Comparison of ENCODE assay signal across 17 cellular contexts in the genomic region with DNA sequence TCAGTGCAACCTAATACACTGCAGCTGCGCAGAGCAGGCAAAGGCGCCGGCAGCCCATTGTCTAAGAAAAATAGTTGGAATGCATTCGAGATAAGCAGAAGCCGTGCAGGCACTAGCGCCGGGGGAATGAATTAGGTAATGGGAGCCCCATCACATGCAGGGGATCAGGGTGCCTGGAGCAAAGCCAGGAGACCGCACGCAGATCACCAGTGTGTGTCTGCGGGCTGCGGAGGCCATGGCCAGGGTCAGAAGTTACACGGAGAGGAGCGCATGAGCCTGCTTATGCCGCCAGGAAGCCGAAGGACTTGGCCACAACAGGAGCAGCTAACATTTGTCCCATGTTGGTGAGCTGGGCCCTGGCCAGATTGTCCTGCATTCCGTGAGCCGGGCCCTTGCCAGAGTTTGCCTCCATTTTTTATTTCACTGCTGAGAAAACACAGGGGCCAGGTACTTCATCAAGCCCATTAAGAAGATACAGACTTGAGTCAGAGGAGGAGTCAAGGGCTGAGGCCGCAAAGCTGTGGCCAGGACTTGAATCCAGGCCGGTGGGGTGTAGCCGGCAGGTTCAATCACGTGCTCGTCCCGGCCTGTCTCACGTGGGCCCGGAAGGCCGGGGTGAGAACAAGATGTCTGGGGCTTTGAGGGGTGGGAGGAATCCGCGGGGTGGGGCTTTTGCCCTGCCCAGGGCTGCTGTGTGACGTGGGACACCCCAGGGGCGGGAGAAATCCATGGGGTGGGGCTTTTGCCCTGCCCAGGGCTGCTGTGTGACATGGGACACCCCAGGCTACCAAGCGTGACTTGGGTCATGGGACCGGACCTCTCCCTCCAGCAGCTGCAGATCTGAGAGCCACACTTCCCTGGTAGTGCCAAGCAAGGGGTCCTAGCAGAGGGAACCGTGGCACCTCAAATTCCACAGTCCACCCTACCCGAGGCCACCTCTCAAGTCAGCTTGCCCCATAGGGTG.
DNase-seq lines count a peak whose midpoint lies in the region; ATAC-seq and TF ChIP-seq lines count a peak whose summit lies in the region.
"Had no signal": no experiment of that assay in that cellular context is flagged by ENCODE, and none has a peak within 500 bp of the region (broad histone marks: within the 10 kb centered on the region; RNA-seq: fewer than 3 reads in every experiment).

No MANE protein-coding gene starts in this region.

- intact Hi-C loops in sigmoid colon (cut with DNase I) = no loop called here

- no peak for TF ChIP-seq EP300 in sigmoid colon (IDR thresholded peaks at IDR 0.05)

- no peak overlapping the region for H2AFZ ChIP-seq in GM23338

- DNase-seq in NCI-H1092 treated with DMSO at 0.1 percent for 48 hours (lab: John Stamatoyannopoulos, UW) = peak; percentile 86
- no peak for DNase-seq in NCI-H1092 (lab: John Stamatoyannopoulos, UW)
- peak; percentile 37 for DNase-seq in activated CD8-positive, alpha-beta memory T cell treated with anti-CD3 and anti-CD28 coated beads, Interleukin-2, amount 10 ng/mL, durations not matched to agents 7 days and 5 days
- peak; percentile 32 for DNase-seq in islet precursor cell
- DNase-seq in sigmoid colon = peak; percentile 64
- DNase-seq in activated CD4-positive, alpha-beta T cell treated with anti-CD3 and anti-CD28 coated beads, Interleukin-2, amount 50 U/mL, for 48 hours = no peak
- no peak for DNase-seq in GM23338 (ENCODE audit: low spot score)
- DNase-seq in NCI-H2081 treated with DMSO at 0.1 percent for 48 hours (lab: John Stamatoyannopoulos, UW) = no peak
- DNase-seq: activated CD4-positive, alpha-beta T cell treated with anti-CD3 and anti-CD28 coated beads, Interleukin-2, amount 10 ng/mL, durations not matched to agents 7 days and 5 days; CD4-positive, alpha-beta memory T cell; effector memory CD8-positive, alpha-beta T cell; foreskin melanocyte; GF-D8; KBM-7; NCI-H1694; NCI-H82; stimulated activated naive B cell treated with anti-CD40 and anti-IgM and Interleukin-4, amounts not matched to agents 10 μg/mL and 1 μg/mL and 100 μg/mL, for 72 hours had no signal

- ATAC-seq in activated CD8-positive, alpha-beta memory T cell treated with anti-CD3 and anti-CD28 coated beads, Interleukin-2, amount 10 ng/mL, durations not matched to agents 7 days and 5 days = no peak
- ATAC-seq in GM23338 = no peak
- ATAC-seq: effector memory CD8-positive, alpha-beta T cell; stimulated activated naive B cell treated with anti-CD40 and anti-IgM and Interleukin-4, amounts not matched to agents 10 μg/mL and 1 μg/mL and 100 μg/mL, for 72 hours had no signal

- no peaks in the 10 kb centered on the region for H3K27me3 ChIP-seq in sigmoid colon
- no peaks in the 10 kb centered on the region for H3K27me3 ChIP-seq in GM23338 (ENCODE audit: insufficient read depth)

- no peaks in the 10 kb centered on the region for H3K9me3 ChIP-seq in sigmoid colon

- H3F3A ChIP-seq in GM23338 (replicated peaks; ENCODE audit: low read depth) = no peaks in the 10 kb centered on the region

- CTCF ChIA-PET in activated CD8-positive, alpha-beta memory T cell treated with anti-CD3 and anti-CD28 coated beads, Interleukin-2, amount 10 ng/mL, durations not matched to agents 7 days and 5 days (lab: Charles Lee) = no interaction called here

- H3K27ac ChIP-seq in sigmoid colon (no peak overlapping the region), GM23338 (ENCODE audit: low read depth) (no peak overlapping the region)

- H3K4me3 Mint-ChIP-seq in activated CD8-positive, alpha-beta memory T cell treated with anti-CD3 and anti-CD28 coated beads, Interleukin-2, amount 10 ng/mL, durations not matched to agents 7 days and 5 days = no peak overlapping the region
- no peak overlapping the region for H3K4me3 Mint-ChIP-seq in GM23338
- H3K4me3 Mint-ChIP-seq: activated CD4-positive, alpha-beta T cell treated with anti-CD3 and anti-CD28 coated beads, Interleukin-2, amount 10 ng/mL, durations not matched to agents 7 days and 5 days; CD4-positive, alpha-beta memory T cell; effector memory CD8-positive, alpha-beta T cell; stimulated activated naive B cell treated with anti-CD40 and anti-IgM and Interleukin-4, amounts not matched to agents 10 μg/mL and 1 μg/mL and 100 μg/mL, for 72 hours had no signal

- H4K20me1 ChIP-seq in GM23338 (replicated peaks; ENCODE audit: insufficient read depth) = no peaks in the 10 kb centered on the region

- H3K4me1 ChIP-seq in sigmoid colon (peaks cover 0 to 17% (median 7%) of the 10 kb centered on the region in 4 donors), GM23338 (ENCODE audit: insufficient read depth) (no peaks in the 10 kb centered on the region)

- WGBS in sigmoid colon, 2 donors = 74 to 86% methylated on average over 34 of the region's 34 CpGs

- H3K4me2 ChIP-seq in GM23338 = no peak overlapping the region

- H3K27ac Mint-ChIP-seq in activated CD8-positive, alpha-beta memory T cell treated with anti-CD3 and anti-CD28 coated beads, Interleukin-2, amount 10 ng/mL, durations not matched to agents 7 days and 5 days = no peak overlapping the region
- H3K27ac Mint-ChIP-seq in GM23338 = no peak overlapping the region
- H3K27ac Mint-ChIP-seq: activated CD4-positive, alpha-beta T cell treated with anti-CD3 and anti-CD28 coated beads, Interleukin-2, amount 10 ng/mL, durations not matched to agents 7 days and 5 days; CD4-positive, alpha-beta memory T cell; stimulated activated naive B cell treated with anti-CD40 and anti-IgM and Interleukin-4, amounts not matched to agents 10 μg/mL and 1 μg/mL and 100 μg/mL, for 72 hours had no signal

- no peaks in the 10 kb centered on the region for H3K36me3 ChIP-seq in sigmoid colon
- H3K36me3 ChIP-seq in GM23338 (ENCODE audit: insufficient read depth) = no peaks in the 10 kb centered on the region

- H3K4me3 ChIP-seq in sigmoid colon = no peak overlapping the region
- H3K4me3 ChIP-seq in GM23338 = no peak overlapping the region

- no peaks in the 10 kb centered on the region for H3K36me3 Mint-ChIP-seq in activated CD8-positive, alpha-beta memory T cell treated with anti-CD3 and anti-CD28 coated beads, Interleukin-2, amount 10 ng/mL, durations not matched to agents 7 days and 5 days
- H3K36me3 Mint-ChIP-seq in GM23338 (ENCODE audit: low read depth) = peaks cover 14% of the 10 kb centered on the region
- H3K36me3 Mint-ChIP-seq: CD4-positive, alpha-beta memory T cell had no signal

- no peak for TF ChIP-seq POLR2A in sigmoid colon (IDR thresholded peaks at IDR 0.05)

- TF ChIP-seq CTCF in sigmoid colon (IDR thresholded peaks at IDR 0.05) (no peak), GM23338 (conservative IDR thresholded peaks at IDR 0.05; ENCODE audit: low read depth in 2 of 2) (no peak)

- H3K9me2 ChIP-seq in GM23338 (ENCODE audit: insufficient read depth) = no peaks in the 10 kb centered on the region

- H3K9me3 Mint-ChIP-seq in activated CD8-positive, alpha-beta memory T cell treated with anti-CD3 and anti-CD28 coated beads, Interleukin-2, amount 10 ng/mL, durations not matched to agents 7 days and 5 days (ENCODE audit: low read depth) = peaks cover 4% of the 10 kb centered on the region
- peaks cover 32% of the 10 kb centered on the region for H3K9me3 Mint-ChIP-seq in GM23338
- H3K9me3 Mint-ChIP-seq: activated CD4-positive, alpha-beta T cell treated with anti-CD3 and anti-CD28 coated beads, Interleukin-2, amount 10 ng/mL, durations not matched to agents 7 days and 5 days; CD4-positive, alpha-beta memory T cell; effector memory CD8-positive, alpha-beta T cell had no signal

- H3K27me3 Mint-ChIP-seq in activated CD8-positive, alpha-beta memory T cell treated with anti-CD3 and anti-CD28 coated beads, Interleukin-2, amount 10 ng/mL, durations not matched to agents 7 days and 5 days = no peaks in the 10 kb centered on the region
- peaks cover 6% of the 10 kb centered on the region for H3K27me3 Mint-ChIP-seq in GM23338 (ENCODE audit: insufficient read depth, low read depth, poor library complexity)
- H3K27me3 Mint-ChIP-seq: activated CD4-positive, alpha-beta T cell treated with anti-CD3 and anti-CD28 coated beads, Interleukin-2, amount 10 ng/mL, durations not matched to agents 7 days and 5 days had no signal

- no peaks in the 10 kb centered on the region for H3K4me1 Mint-ChIP-seq in activated CD8-positive, alpha-beta memory T cell treated with anti-CD3 and anti-CD28 coated beads, Interleukin-2, amount 10 ng/mL, durations not matched to agents 7 days and 5 days
- H3K4me1 Mint-ChIP-seq in GM23338 = peaks cover 3% of the 10 kb centered on the region; the same call in 1 of the 3 replicates
- H3K4me1 Mint-ChIP-seq: activated CD4-positive, alpha-beta T cell treated with anti-CD3 and anti-CD28 coated beads, Interleukin-2, amount 10 ng/mL, durations not matched to agents 7 days and 5 days; CD4-positive, alpha-beta memory T cell had no signal

- no peaks in the 10 kb centered on the region for H3K79me2 ChIP-seq in GM23338 (replicated peaks; ENCODE audit: insufficient read depth)

TF ChIP-seq in GM23338, 12 proteins besides CTCF, POLR2A, EP300 and RAD21:
- TF ChIP-seq CREB1 (CRISPR knock-in tag; IDR thresholded peaks at IDR 0.05; ENCODE audit: low read depth) (no peak), EZH2 (IDR thresholded peaks at IDR 0.05; ENCODE audit: low read depth, unreplicated experiment) (no peak)

Comparison
In these comparisons a context has a peak if more than half of its experiments do, and no peak if none do; other contexts are left out.
1. DNase-seq: peak in NCI-H1092 treated with DMSO at 0.1 percent for 48 hours (single experiment), activated CD8-positive, alpha-beta memory T cell treated with anti-CD3 and anti-CD28 coated beads, Interleukin-2, amount 10 ng/mL, durations not matched to agents 7 days and 5 days (single experiment), islet precursor cell (single experiment) and sigmoid colon (single experiment); none in NCI-H1092 (single experiment), activated CD4-positive, alpha-beta T cell treated with anti-CD3 and anti-CD28 coated beads, Interleukin-2, amount 50 U/mL, for 48 hours (0 of 2), GM23338 (single experiment) and NCI-H2081 treated with DMSO at 0.1 percent for 48 hours (single experiment).